ENCODE assay signal across 8 cellular contexts in the genomic region with DNA sequence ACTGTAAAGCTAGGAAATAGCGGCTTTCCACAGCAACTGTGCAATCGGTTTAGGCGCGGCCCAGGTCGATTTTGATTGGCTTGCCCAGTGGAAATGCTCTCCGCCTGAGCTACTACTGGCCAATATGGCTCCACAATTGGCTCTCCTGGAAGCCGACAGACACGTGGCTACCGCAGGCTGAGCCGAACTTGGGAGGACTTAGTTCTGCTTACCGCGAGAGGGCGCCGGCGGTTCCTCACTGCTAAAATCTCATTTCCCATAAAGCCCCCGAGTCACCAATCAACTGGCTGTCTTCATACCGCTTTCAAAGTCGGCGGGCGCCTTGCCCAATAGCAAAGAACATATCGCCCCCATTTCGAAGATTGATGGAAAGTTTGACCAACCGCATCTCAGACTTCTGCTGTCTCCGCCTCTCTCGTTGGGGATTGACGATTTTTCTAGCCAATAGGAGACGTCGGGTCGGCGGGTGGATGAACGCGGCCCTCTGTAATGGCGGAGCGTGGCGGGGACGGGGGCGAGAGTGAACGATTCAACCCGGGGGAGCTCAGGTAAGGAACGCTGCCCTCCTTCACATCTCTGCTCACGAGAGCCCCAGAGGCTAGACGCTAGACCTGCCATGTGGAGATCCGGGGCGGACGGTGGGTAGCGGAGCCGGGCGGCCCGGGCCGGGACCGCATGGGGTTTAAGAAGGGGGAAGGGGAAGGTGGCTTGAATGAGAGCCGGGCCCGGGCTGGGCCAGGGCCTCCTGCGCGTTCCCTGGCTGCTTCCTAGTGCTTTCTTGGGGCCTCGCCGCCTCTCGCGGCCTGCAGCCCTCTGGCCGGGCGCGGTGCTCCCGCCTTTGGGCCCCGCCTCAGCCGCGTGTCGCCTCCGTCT. TPM values are rescaled to one million over a fixed set of nuclear protein-coding genes. Genes with fewer than 3 reads are reported as not detected.
A peak's percentile ranks its signal among the peaks of the same experiment; 100 is the strongest.
DNase-seq lines count a peak whose midpoint lies in the region; ATAC-seq and TF ChIP-seq lines count a peak whose summit lies in the region.

A gene (plus strand): TSS at position 473 of the 873 bp plus-strand sequence. CDS start 17 bp downstream, at position 490.

- no peaks in the 10 kb centered on the region for H3K27me3 Mint-ChIP-seq in dendritic cell treated with granulocyte-macrophage colony-stimulating factor and Interleukin-4, amounts not matched to agents 40 ng/mL and 50 ng/mL, for 4 days

- H3K36me3 ChIP-seq in BLaER1 treated with 17β-estradiol and CSF1 and Interleukin-3, amounts not matched to agents 10 nM and 100 nM = peaks cover 0 to 9% (median 0%) of the 10 kb centered on the region in 11 experiments; a peak in 3 of 22 replicates
- H3K36me3 ChIP-seq in left lung = no peaks in the 10 kb centered on the region

- peak; percentile 99 for ATAC-seq in GM19324 (IDR thresholded peaks at IDR 0.05; ENCODE audit: low FRiP score, unreplicated experiment)
- peak; percentile 91 for ATAC-seq in HG03520 (IDR thresholded peaks at IDR 0.05; ENCODE audit: unreplicated experiment)
- ATAC-seq in left lung = peak; percentile 97

- H3K4me1 ChIP-seq in BLaER1 treated with 17β-estradiol and CSF1 and Interleukin-3, amounts not matched to agents 10 nM and 100 nM = peaks cover 18 to 36% (median 23%) of the 10 kb centered on the region in 10 experiments
- peaks cover 20 to 36% of the 10 kb centered on the region in 2 donors for H3K4me1 ChIP-seq in left lung

- H3K4me2 ChIP-seq in BLaER1 treated with 17β-estradiol and CSF1 and Interleukin-3, amounts not matched to agents 10 nM and 100 nM = peak within 1 kb of the TSS; percentile 78 to 92 (median 87)

- peak within 1 kb of the TSS; percentile 96 to 100 (median 99) for H3K9ac ChIP-seq in BLaER1 treated with 17β-estradiol and CSF1 and Interleukin-3, amounts not matched to agents 10 nM and 100 nM

- H3K9me3 ChIP-seq in BLaER1 treated with 17β-estradiol and CSF1 and Interleukin-3, amounts not matched to agents 10 nM and 100 nM (replicated peaks in 1 of 11) = peaks cover 7 to 12% (median 10%) of the 10 kb centered on the region in 11 experiments; a peak in 15 of 22 replicates
- H3K9me3 ChIP-seq in left lung = no peaks in the 10 kb centered on the region

- TF ChIP-seq CTCF in left lung (IDR thresholded peaks at IDR 0.05) = peak; percentile 56 to 72

- peak within 1 kb of the TSS; percentile 92 for H3K27ac Mint-ChIP-seq in dendritic cell treated with granulocyte-macrophage colony-stimulating factor and Interleukin-4, amounts not matched to agents 40 ng/mL and 50 ng/mL, for 4 days

- no peaks in the 10 kb centered on the region for H3K9me3 Mint-ChIP-seq in dendritic cell treated with granulocyte-macrophage colony-stimulating factor and Interleukin-4, amounts not matched to agents 40 ng/mL and 50 ng/mL, for 4 days

- intact Hi-C loops in dendritic cell treated with granulocyte-macrophage colony-stimulating factor and Interleukin-4, amounts not matched to agents 40 ng/mL and 50 ng/mL, for 4 days (cut with micrococcal nuclease) = loop anchor here (1.0 kb wide), 2 partner anchors 244 to 265 kb away; a partner anchor contains a TSS
- intact Hi-C loops in left lung (cut with DNase I) = no loop called here

- H3K4me3 ChIP-seq in BLaER1 treated with 17β-estradiol and CSF1 and Interleukin-3, amounts not matched to agents 10 nM and 100 nM = peak within 1 kb of the TSS; percentile 78 to 100 (median 93)
- H3K4me3 ChIP-seq in left lung = peak within 1 kb of the TSS; percentile 84 to 94

- DNase-seq in NCI-H69 (lab: John Stamatoyannopoulos, UW) = peak; percentile 100
- DNase-seq in activated CD4-positive, alpha-beta T cell treated with anti-CD3 and anti-CD28 coated beads, Interleukin-2, amount 50 U/mL, for 1 hour = peak; percentile 97
- DNase-seq in left lung = peak; percentile 96 to 99
- peak; percentile 98 for DNase-seq in stimulated activated CD4-positive, alpha-beta T cell treated with anti-CD3 and anti-CD28 coated beads, Interleukin-4, amount 100 ng/mL, for 1 hour

- H3K4me3 Mint-ChIP-seq in dendritic cell treated with granulocyte-macrophage colony-stimulating factor and Interleukin-4, amounts not matched to agents 40 ng/mL and 50 ng/mL, for 4 days = peak within 1 kb of the TSS; percentile 84

- H3K27me3 ChIP-seq in BLaER1 treated with 17β-estradiol and CSF1 and Interleukin-3, amounts not matched to agents 10 nM and 100 nM = no peaks in the 10 kb centered on the region
- H3K27me3 ChIP-seq in left lung = no peaks in the 10 kb centered on the region

- peaks cover 12% of the 10 kb centered on the region for H3K36me3 Mint-ChIP-seq in dendritic cell treated with granulocyte-macrophage colony-stimulating factor and Interleukin-4, amounts not matched to agents 40 ng/mL and 50 ng/mL, for 4 days (ENCODE audit: low read depth)

- H3K27ac ChIP-seq in BLaER1 treated with 17β-estradiol and CSF1 and Interleukin-3, amounts not matched to agents 10 nM and 100 nM = peak within 1 kb of the TSS; percentile 91 to 100 (median 99)
- peak within 1 kb of the TSS; percentile 84 to 95 for H3K27ac ChIP-seq in left lung

- peaks cover 35 to 44% (median 39%) of the 10 kb centered on the region in 11 experiments; a peak in 21 of 22 replicates for H4K20me1 ChIP-seq in BLaER1 treated with 17β-estradiol and CSF1 and Interleukin-3, amounts not matched to agents 10 nM and 100 nM

- peaks cover 29% of the 10 kb centered on the region for H3K4me1 Mint-ChIP-seq in dendritic cell treated with granulocyte-macrophage colony-stimulating factor and Interleukin-4, amounts not matched to agents 40 ng/mL and 50 ng/mL, for 4 days (ENCODE audit: low read depth)

RNA-seq across cellular contexts. Expression of the gene that starts here (rescaled TPM):
- 10 to 100 TPM; 34.0 to 48.9 TPM for total RNA-seq in left lung

Comparison
In these comparisons a context has a peak if more than half of its experiments do, and no peak if none do; other contexts are left out.
1. Peak in every context shown above with its lines: DNase-seq, ATAC-seq, H3K4me3 ChIP-seq and H3K27ac ChIP-seq.